ENCODE assay signal across 1 cellular context in the genomic region with DNA sequence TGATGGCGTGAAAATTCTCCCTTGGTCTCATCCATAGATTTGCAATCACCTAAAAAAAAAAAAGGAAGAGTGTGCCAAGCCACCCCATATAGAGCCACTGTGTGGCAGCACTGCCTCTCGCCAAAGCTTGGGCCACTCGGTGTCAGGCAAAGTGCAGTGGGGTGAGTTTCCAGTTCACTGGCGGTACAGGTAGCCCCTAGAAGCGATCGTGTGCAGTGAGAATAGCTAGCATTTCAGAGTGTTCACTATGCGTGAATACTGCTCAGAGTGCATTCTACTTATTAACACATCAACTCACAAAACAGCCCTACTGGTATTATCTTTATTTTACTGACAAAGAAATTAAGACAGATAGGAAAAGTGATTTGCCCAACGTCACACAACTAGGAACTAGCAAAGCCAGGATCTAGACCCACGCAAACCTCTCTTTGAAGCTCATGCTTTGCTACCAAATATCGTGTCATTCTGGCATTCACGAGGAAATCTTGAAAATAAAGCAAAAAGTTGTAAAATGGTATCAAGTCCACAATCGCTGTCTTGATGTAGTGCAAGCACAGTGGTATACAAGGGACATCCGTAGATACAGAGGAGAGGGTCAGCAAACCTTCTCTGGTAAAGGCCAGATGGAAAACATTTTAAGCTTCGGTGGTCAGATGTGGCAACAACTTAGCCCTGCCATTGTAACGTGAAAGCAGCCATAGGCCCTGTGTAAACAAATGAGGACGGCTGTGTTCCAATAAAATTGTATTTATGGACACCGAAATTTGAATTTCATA.
TF ChIP-seq lines count a peak whose summit lies in the region.

No MANE protein-coding gene starts in this region.

TF ChIP-seq in HEK293, 187 proteins besides CTCF, POLR2A, EP300 and RAD21 (continued from another document):
- TF ChIP-seq PRDM10 (tag by site-specific recombination; IDR thresholded peaks at IDR 0.05): 0 out of 2 replicates have a peak, but pooled peaks have one; percentile 15
TF ChIP-seq in HEK293: peak in this region for 7.
